In the genomic region with DNA sequence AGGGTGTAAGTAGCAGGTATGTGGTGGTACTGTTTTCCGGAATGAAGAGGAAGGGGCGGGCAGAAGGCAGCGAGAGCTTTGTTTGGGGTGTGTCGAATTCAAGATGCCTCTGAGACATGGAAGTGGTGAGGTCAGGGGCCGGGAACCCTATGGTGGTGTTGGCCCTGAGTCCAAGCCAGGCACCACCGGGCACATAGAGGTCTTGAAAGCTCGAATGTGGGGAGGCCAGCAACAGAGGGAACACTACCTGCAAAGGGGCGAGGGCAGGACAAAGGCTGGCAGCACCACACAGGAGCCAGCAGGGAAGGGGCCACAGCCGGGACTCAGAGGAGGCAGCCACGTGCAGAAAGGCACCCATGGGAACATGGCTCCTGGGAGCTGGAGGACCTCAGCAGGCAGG, we compare ENCODE assay signal across 15 cellular contexts.
"Had no signal": no experiment of that assay in that cellular context is flagged by ENCODE, and none has a peak within 500 bp of the region (broad histone marks: within the 10 kb centered on the region; RNA-seq: fewer than 3 reads in every experiment).

No MANE protein-coding gene starts in this region.

- H3K36me3 ChIP-seq: adrenal gland, ovary, tibial artery had no signal

- H3K36me3 Mint-ChIP-seq: stimulated activated effector memory CD8-positive, alpha-beta T cell treated with anti-CD3 and anti-CD28 coated beads, Interleukin-12 subunit alpha, Interleukin-12 subunit beta, amount 100 ng/mL, for 72 hours had no signal

- H3K27me3 ChIP-seq: adrenal gland, ovary, tibial artery had no signal

- ATAC-seq: activated CD8-positive, alpha-beta T cell treated with anti-CD3 and anti-CD28 coated beads for 36 hours; stimulated activated effector memory CD8-positive, alpha-beta T cell treated with anti-CD3 and anti-CD28 coated beads, Interleukin-12 subunit alpha, Interleukin-12 subunit beta, amount 100 ng/mL, for 72 hours had no signal

- H3K4me3 ChIP-seq: adrenal gland, dorsolateral prefrontal cortex, ovary, tibial artery had no signal

- H3K4me3 Mint-ChIP-seq: activated CD8-positive, alpha-beta T cell treated with anti-CD3 and anti-CD28 coated beads for 36 hours; activated naive CD4-positive, alpha-beta T cell treated with anti-CD3 and anti-CD28 coated beads, Interleukin-2, amount 50 U/mL, for 24 hours; endodermal cell; stimulated activated effector memory CD8-positive, alpha-beta T cell treated with anti-CD3 and anti-CD28 coated beads, Interleukin-12 subunit alpha, Interleukin-12 subunit beta, amount 100 ng/mL, for 72 hours; WTC11 had no signal

- FAIRE-seq: keratinocyte, TTC549 had no signal

- H3K27me3 Mint-ChIP-seq: activated CD8-positive, alpha-beta T cell treated with anti-CD3 and anti-CD28 coated beads for 36 hours; activated naive CD4-positive, alpha-beta T cell treated with anti-CD3 and anti-CD28 coated beads, Interleukin-2, amount 50 U/mL, for 24 hours had no signal

- H3K4me1 Mint-ChIP-seq: activated naive CD4-positive, alpha-beta T cell treated with anti-CD3 and anti-CD28 coated beads, Interleukin-2, amount 50 U/mL, for 24 hours; endodermal cell; stimulated activated effector memory CD8-positive, alpha-beta T cell treated with anti-CD3 and anti-CD28 coated beads, Interleukin-12 subunit alpha, Interleukin-12 subunit beta, amount 100 ng/mL, for 72 hours had no signal

- H3K9me3 ChIP-seq: adrenal gland, ovary had no signal

- DNase-seq: activated CD4-positive, alpha-beta T cell treated with anti-CD3 and anti-CD28 coated beads for 48 hours; activated CD8-positive, alpha-beta T cell treated with anti-CD3 and anti-CD28 coated beads for 36 hours; activated effector memory CD4-positive, alpha-beta T cell treated with anti-CD3 and anti-CD28 coated beads, Interleukin-2, amount 50 U/mL, for 16 hours; activated T-cell treated with anti-CD3 and anti-CD28 coated beads, Interleukin-2, amount 50 U/mL, for 48 hours; adrenal gland; dorsolateral prefrontal cortex; endodermal cell; hippocampal formation had no signal

- H3K27ac Mint-ChIP-seq: activated CD8-positive, alpha-beta T cell treated with anti-CD3 and anti-CD28 coated beads for 36 hours; endodermal cell; stimulated activated effector memory CD8-positive, alpha-beta T cell treated with anti-CD3 and anti-CD28 coated beads, Interleukin-12 subunit alpha, Interleukin-12 subunit beta, amount 100 ng/mL, for 72 hours; WTC11 had no signal
